Comparison of ENCODE assay signal across 8 cellular contexts in the genomic region with DNA sequence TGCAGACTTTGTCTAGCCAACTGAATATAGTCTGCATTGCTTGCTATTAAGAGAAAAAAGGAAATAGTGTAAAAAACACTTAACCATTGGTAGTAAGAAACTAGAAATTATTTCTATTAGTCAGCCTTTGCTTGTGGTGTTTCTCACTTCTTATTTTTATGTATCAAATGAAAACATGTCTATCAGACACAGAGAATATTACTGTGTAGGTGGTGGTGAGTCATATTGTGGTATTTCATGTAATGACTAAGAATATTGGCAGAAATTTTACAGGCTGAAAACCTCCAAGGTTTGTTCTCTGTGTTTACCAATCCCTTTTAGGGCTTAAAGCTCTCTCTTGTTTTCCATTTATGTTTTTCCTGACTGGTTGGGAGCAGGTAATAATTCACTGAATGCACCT.
DNase-seq lines count a peak whose midpoint lies in the region; ATAC-seq and TF ChIP-seq lines count a peak whose summit lies in the region.

No MANE protein-coding gene starts in this region.

- no peak overlapping the region for H3K4me2 ChIP-seq in DND-41 (ENCODE audit: insufficient read depth, low read length)

- H3K27me3 Mint-ChIP-seq in activated naive CD8-positive, alpha-beta T cell treated with anti-CD3 and anti-CD28 coated beads for 36 hours = no peaks in the 10 kb centered on the region

- peaks cover 8% of the 10 kb centered on the region for H3K36me3 Mint-ChIP-seq in activated naive CD8-positive, alpha-beta T cell treated with anti-CD3 and anti-CD28 coated beads for 36 hours

- H3K4me1 Mint-ChIP-seq in activated naive CD8-positive, alpha-beta T cell treated with anti-CD3 and anti-CD28 coated beads for 36 hours = peaks cover 22% of the 10 kb centered on the region

- no peaks in the 10 kb centered on the region for H3K9me3 Mint-ChIP-seq in activated naive CD8-positive, alpha-beta T cell treated with anti-CD3 and anti-CD28 coated beads for 36 hours

- no peak overlapping the region for H3K9ac ChIP-seq in DND-41 (ENCODE audit: low read depth, low read length)

- peak overlapping the region; percentile 16 for H3K27ac Mint-ChIP-seq in activated naive CD8-positive, alpha-beta T cell treated with anti-CD3 and anti-CD28 coated beads for 36 hours

- TF ChIP-seq CTCF in DND-41 (IDR thresholded peaks at IDR 0.05; ENCODE audit: borderline replicate concordance, extremely low read depth, low read length, poor library complexity, severe bottlenecking) (no peak), GM20000 (IDR thresholded peaks at IDR 0.05; ENCODE audit: extremely low read depth, missing control alignments) (no peak), kidney epithelial cell (IDR thresholded peaks at IDR 0.05; ENCODE audit: insufficient read depth, low read length, poor library complexity, severe bottlenecking) (no peak)

- H2AFZ ChIP-seq in DND-41 (ENCODE audit: low read depth, low read length) = no peak overlapping the region

- H3K4me3 ChIP-seq in DND-41 (ENCODE audit: low read depth in 1 of 2, low read length in 2 of 2) (no peak overlapping the region), kidney epithelial cell (ENCODE audit: low read depth, low read length) (no peak overlapping the region)

- no peak overlapping the region for H3K4me3 Mint-ChIP-seq in activated naive CD8-positive, alpha-beta T cell treated with anti-CD3 and anti-CD28 coated beads for 36 hours

- H3K79me2 ChIP-seq in DND-41 (ENCODE audit: insufficient read depth, low read length) = no peaks in the 10 kb centered on the region

- no peaks in the 10 kb centered on the region for H3K27me3 ChIP-seq in DND-41 (ENCODE audit: insufficient read depth, low read length, poor library complexity)
- no peaks in the 10 kb centered on the region for H3K27me3 ChIP-seq in kidney epithelial cell (ENCODE audit: control insufficient read depth, insufficient read depth, low read length)

- no peaks in the 10 kb centered on the region for H3K9me3 ChIP-seq in DND-41 (ENCODE audit: insufficient read depth, low read length, severe bottlenecking)

- peak; percentile 56 for ATAC-seq in DND-41 (ENCODE audit: insufficient read depth, low read depth)
- ATAC-seq in HG03520 (IDR thresholded peaks at IDR 0.05; ENCODE audit: unreplicated experiment) = peak; percentile 92

- no peaks in the 10 kb centered on the region for H3K36me3 ChIP-seq in DND-41 (ENCODE audit: insufficient read depth, low read length)
- H3K36me3 ChIP-seq in kidney epithelial cell (ENCODE audit: control insufficient read depth, insufficient read depth, low read length) = no peaks in the 10 kb centered on the region

- DNase-seq in DND-41 (no peak), GM20000 (ENCODE audit: low spot score) (peak; percentile 61), kidney epithelial cell (ENCODE audit: low read depth) (peak; percentile 50), NCI-H2171 (lab: John Stamatoyannopoulos, UW) (no peak), OCI-M2 (lab: John Stamatoyannopoulos, UW; ENCODE audit: unreplicated experiment) (no peak), iPS-NIHi7 (ENCODE audit: extremely low spot score) (no peak)
- DNase-seq in activated naive CD8-positive, alpha-beta T cell treated with anti-CD3 and anti-CD28 coated beads for 36 hours = no peak

- H3K4me1 ChIP-seq in DND-41 (ENCODE audit: insufficient read depth, low read length) = no peaks in the 10 kb centered on the region

- H3K27ac ChIP-seq in DND-41 (ENCODE audit: low read length) = no peak overlapping the region

- no peaks in the 10 kb centered on the region for H4K20me1 ChIP-seq in DND-41 (ENCODE audit: insufficient read depth, low read length)

Comparison
In these comparisons a context has a peak if more than half of its experiments do, and no peak if none do; other contexts are left out.
1. DNase-seq: peak in GM20000 (single experiment) and kidney epithelial cell (single experiment); none in DND-41 (single experiment), activated naive CD8-positive, alpha-beta T cell treated with anti-CD3 and anti-CD28 coated beads for 36 hours (single experiment), NCI-H2171 (single experiment), OCI-M2 (single experiment) and iPS-NIHi7 (single experiment).